In the genomic region with DNA sequence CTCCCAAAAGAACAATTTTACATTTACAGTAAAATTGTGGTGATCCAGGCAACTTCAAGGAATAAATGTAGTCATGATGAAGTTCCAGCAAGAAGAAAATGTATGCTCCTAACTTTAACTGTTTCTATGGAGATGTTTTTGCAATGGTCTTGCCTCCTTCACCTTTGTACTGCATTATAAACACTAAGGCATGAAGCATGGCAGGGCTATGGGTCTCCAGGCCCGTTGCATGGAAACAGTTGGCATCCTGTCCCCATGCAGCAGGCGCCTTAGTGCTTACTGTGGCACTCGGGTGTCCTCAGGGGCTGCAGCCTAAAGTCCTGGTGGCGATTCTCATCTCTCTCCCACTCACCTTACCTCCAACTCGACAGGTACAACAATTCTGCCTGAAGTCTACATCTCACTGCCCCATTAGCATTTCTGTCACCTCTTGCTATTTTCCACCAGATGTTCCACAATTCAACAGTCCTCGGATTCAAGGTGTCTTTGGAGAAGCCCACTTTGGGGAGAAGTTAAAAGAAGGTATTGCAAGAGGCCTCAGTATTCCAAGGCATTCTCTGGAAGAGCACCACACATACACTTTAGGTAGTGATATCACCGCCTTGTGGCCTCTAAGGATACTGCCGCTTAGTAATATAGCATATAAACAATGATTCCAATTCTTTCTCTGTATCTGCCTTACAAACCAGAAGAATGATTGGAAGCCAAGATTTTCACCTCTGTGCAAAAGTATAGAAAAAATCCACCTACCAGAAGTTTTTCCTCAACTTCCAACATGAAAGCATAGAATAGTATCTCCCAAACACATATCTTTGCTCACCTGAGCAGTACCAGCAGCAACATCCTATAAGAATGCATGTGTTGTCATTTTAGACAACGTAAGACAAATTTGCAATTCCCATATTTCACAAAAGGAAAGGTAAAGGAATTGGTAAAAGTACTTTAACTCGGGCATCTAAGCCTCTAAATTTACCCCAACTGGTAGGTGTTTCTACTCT, we compare ENCODE assay signal across 9 cellular contexts. TPM values are rescaled to one million over a fixed set of nuclear protein-coding genes. Genes with fewer than 3 reads are reported as not detected.
DNase-seq lines count a peak whose midpoint lies in the region; ATAC-seq, FAIRE-seq and TF ChIP-seq lines count a peak whose summit lies in the region.
"Had no signal": no experiment of that assay in that cellular context is flagged by ENCODE, and none has a peak within 500 bp of the region (broad histone marks: within the 10 kb centered on the region; RNA-seq: fewer than 3 reads in every experiment).

No MANE protein-coding gene starts in this region.

- peaks cover 8% of the 10 kb centered on the region for H3K4me1 Mint-ChIP-seq in activated naive CD8-positive, alpha-beta T cell treated with anti-CD3 and anti-CD28 coated beads for 36 hours

- DNase-seq in NCI-H187 (lab: John Stamatoyannopoulos, UW) (peak; percentile 33 to 38), NCI-H187 treated with DMSO at 0.1 percent for 48 hours (lab: John Stamatoyannopoulos, UW) (no peak), HEK293T (ENCODE audit: extremely low spot score) (peak; percentile 49), epithelial cell of esophagus (ENCODE audit: low read depth) (peak; percentile 60), pancreas (peak in 2 of 6 donors; percentile 21 to 30)
- DNase-seq in activated naive CD8-positive, alpha-beta T cell treated with anti-CD3 and anti-CD28 coated beads for 36 hours, result no peak

- CTCF ChIA-PET in HEK293T (lab: Yijun Ruan, JAX), result interaction anchor here (0.7 to 2.0 kb wide), 5 partner anchors 42 to 1122 kb away, joined by 3 to 13 read pairs (median 4); no protein-coding TSS in a partner anchor

- FAIRE-seq in pancreas (lab: Jason Lieb, UNC), result no peak

- no peaks in the 10 kb centered on the region for H3K79me2 ChIP-seq in OCI-LY1 (ENCODE audit: insufficient read depth, low read length)

- peaks cover 50% of the 10 kb centered on the region for H3K27me3 Mint-ChIP-seq in activated naive CD8-positive, alpha-beta T cell treated with anti-CD3 and anti-CD28 coated beads for 36 hours

- H4K20me1 ChIP-seq in OCI-LY1 (ENCODE audit: insufficient read depth, low read length), result no peaks in the 10 kb centered on the region

- ATAC-seq in pancreas (peak; percentile 54 to 71 (median 64)), GM21717 (IDR thresholded peaks at IDR 0.05; ENCODE audit: unreplicated experiment) (no peak)

- no peak overlapping the region for H3K27ac ChIP-seq in OCI-LY1 (ENCODE audit: low read depth, low read length, poor library complexity, severe bottlenecking)
- no peak overlapping the region for H3K27ac ChIP-seq in pancreas
- H3K27ac ChIP-seq: BLaER1 treated with 17β-estradiol and CSF1 and Interleukin-3, amounts not matched to agents 10 nM and 100 nM had no signal

- POLR2A ChIA-PET in HEK293T (lab: Yijun Ruan, JAX), result no interaction called here

- no peak overlapping the region for H3K9ac ChIP-seq in OCI-LY1 (ENCODE audit: low read length)
- H3K9ac ChIP-seq: BLaER1 treated with 17β-estradiol and CSF1 and Interleukin-3, amounts not matched to agents 10 nM and 100 nM had no signal

- no peak overlapping the region for H3K27ac Mint-ChIP-seq in activated naive CD8-positive, alpha-beta T cell treated with anti-CD3 and anti-CD28 coated beads for 36 hours

- no peaks in the 10 kb centered on the region for H3K36me3 Mint-ChIP-seq in activated naive CD8-positive, alpha-beta T cell treated with anti-CD3 and anti-CD28 coated beads for 36 hours

- intact Hi-C loops in pancreas (cut with DNase I), result no loop called here

- no peak overlapping the region for H3K4me3 Mint-ChIP-seq in activated naive CD8-positive, alpha-beta T cell treated with anti-CD3 and anti-CD28 coated beads for 36 hours

- H3F3A ChIP-seq in OCI-LY1 (ENCODE audit: insufficient read depth, low read length), result no peaks in the 10 kb centered on the region

- WGBS in pancreas, 2 donors, result 58 to 62% methylated on average over 10 of the region's 10 CpGs

- H3K4me2 ChIP-seq in OCI-LY1 (ENCODE audit: low read length), result no peak overlapping the region

- H3K27me3 ChIP-seq in OCI-LY1 (ENCODE audit: insufficient read depth, low read length) (no peaks in the 10 kb centered on the region), pancreas (no peaks in the 10 kb centered on the region)

- no peaks in the 10 kb centered on the region for H3K9me2 ChIP-seq in OCI-LY1 (ENCODE audit: low read depth, low read length)

- no peaks in the 10 kb centered on the region for H3K9me3 ChIP-seq in OCI-LY1 (ENCODE audit: low read length)
- H3K9me3 ChIP-seq in pancreas, result no peaks in the 10 kb centered on the region
- H3K9me3 ChIP-seq: BLaER1 treated with 17β-estradiol and CSF1 and Interleukin-3, amounts not matched to agents 10 nM and 100 nM had no signal

- H3K4me1 ChIP-seq in OCI-LY1 (ENCODE audit: insufficient read depth, low read length, severe bottlenecking), result no peaks in the 10 kb centered on the region
- peaks cover 15 to 45% (median 19%) of the 10 kb centered on the region in 3 donors for H3K4me1 ChIP-seq in pancreas

- H3K9me3 Mint-ChIP-seq in activated naive CD8-positive, alpha-beta T cell treated with anti-CD3 and anti-CD28 coated beads for 36 hours, result no peaks in the 10 kb centered on the region

- H3K4me3 ChIP-seq in OCI-LY1 (ENCODE audit: low read depth, low read length, poor library complexity, severe bottlenecking) (no peak overlapping the region), epithelial cell of esophagus (ENCODE audit: low read length) (no peak overlapping the region), pancreas (no peak overlapping the region)
- H3K4me3 ChIP-seq: BLaER1 treated with 17β-estradiol and CSF1 and Interleukin-3, amounts not matched to agents 10 nM and 100 nM had no signal

- H3K36me3 ChIP-seq in OCI-LY1 (ENCODE audit: insufficient read depth, low read length) (no peaks in the 10 kb centered on the region), pancreas (no peaks in the 10 kb centered on the region)
- H3K36me3 ChIP-seq: BLaER1 treated with 17β-estradiol and CSF1 and Interleukin-3, amounts not matched to agents 10 nM and 100 nM had no signal

- peak; percentile 54; the same call in 1 of the 2 replicates for TF ChIP-seq CTCF in OCI-LY1 (IDR thresholded peaks at IDR 0.05; ENCODE audit: low read length)
- TF ChIP-seq CTCF in epithelial cell of esophagus (IDR thresholded peaks at IDR 0.05; ENCODE audit: insufficient read depth, low read depth, low read length, missing control alignments), result peak; percentile 75
- TF ChIP-seq CTCF in pancreas (IDR thresholded peaks at IDR 0.05), result peak; percentile 14 to 54 (median 38)

- no peak overlapping the region for H2AFZ ChIP-seq in OCI-LY1 (ENCODE audit: low read length)

TF ChIP-seq in HEK293T, 16 proteins besides CTCF, POLR2A, EP300 and RAD21:
- no peak for TF ChIP-seq SUZ12 (IDR thresholded peaks at IDR 0.05)
- TF ChIP-seq TARDBP (IDR thresholded peaks at IDR 0.05), result no peak
- TF ChIP-seq FOXM1 (IDR thresholded peaks at IDR 0.05; ENCODE audit: borderline replicate concordance), result no peak
- no peak for TF ChIP-seq CTBP1 (IDR thresholded peaks at IDR 0.05; ENCODE audit: borderline replicate concordance)
- TF ChIP-seq ZNF384 (IDR thresholded peaks at IDR 0.05), result no peak
- TF ChIP-seq FOXA1 (IDR thresholded peaks at IDR 0.05), result no peak
- no peak for TF ChIP-seq L3MBTL2 (conservative IDR thresholded peaks at IDR 0.05)
- TF ChIP-seq BHLHE40 (IDR thresholded peaks at IDR 0.05; ENCODE audit: borderline replicate concordance), result no peak
- no peak for TF ChIP-seq HDGF (IDR thresholded peaks at IDR 0.05; ENCODE audit: borderline replicate concordance)
- TF ChIP-seq ARNT (IDR thresholded peaks at IDR 0.05), result no peak
- TF ChIP-seq, protein P1, sequence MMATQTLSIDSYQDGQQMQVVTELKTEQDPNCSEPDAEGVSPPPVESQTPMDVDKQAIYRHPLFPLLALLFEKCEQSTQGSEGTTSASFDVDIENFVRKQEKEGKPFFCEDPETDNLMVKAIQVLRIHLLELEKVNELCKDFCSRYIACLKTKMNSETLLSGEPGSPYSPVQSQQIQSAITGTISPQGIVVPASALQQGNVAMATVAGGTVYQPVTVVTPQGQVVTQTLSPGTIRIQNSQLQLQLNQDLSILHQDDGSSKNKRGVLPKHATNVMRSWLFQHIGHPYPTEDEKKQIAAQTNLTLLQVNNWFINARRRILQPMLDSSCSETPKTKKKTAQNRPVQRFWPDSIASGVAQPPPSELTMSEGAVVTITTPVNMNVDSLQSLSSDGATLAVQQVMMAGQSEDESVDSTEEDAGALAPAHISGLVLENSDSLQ (IDR thresholded peaks at IDR 0.05), result no peak
- no peak for TF ChIP-seq SP1 (IDR thresholded peaks at IDR 0.05)
- TF ChIP-seq LEF1 (IDR thresholded peaks at IDR 0.05; ENCODE audit: borderline replicate concordance), result no peak
- no peak for TF ChIP-seq ELF4 (IDR thresholded peaks at IDR 0.05)
TF ChIP-seq in HEK293T: peak in this region for 0.

RNA-seq across cellular contexts. Expression of a gene that starts 5.1 kb away (rescaled TPM):
- total RNA-seq in pancreas, result 10 to 100 TPM; 10.8 to 32.5 (median 21.7) TPM
- polyA plus RNA-seq in pancreas, result 1 to 10 TPM; 4.1 to 7.1 TPM
- not detected for total RNA-seq in activated naive CD8-positive, alpha-beta T cell treated with anti-CD3 and anti-CD28 coated beads for 36 hours

Comparison
In these comparisons a context has a peak if more than half of its experiments do, and no peak if none do; other contexts are left out.
1. DNase-seq: peak in NCI-H187 (2 of 2), HEK293T (single experiment) and epithelial cell of esophagus (single experiment); none in NCI-H187 treated with DMSO at 0.1 percent for 48 hours (single experiment) and activated naive CD8-positive, alpha-beta T cell treated with anti-CD3 and anti-CD28 coated beads for 36 hours (single experiment).
2. RNA of a gene that starts 5.1 kb away (total RNA-seq): 10.8 to 32.5 TPM in pancreas; not detected in activated naive CD8-positive, alpha-beta T cell treated with anti-CD3 and anti-CD28 coated beads for 36 hours; every median in the first group is over 10 times any median in the second.
3. Peak in every context shown above with its lines, with median percentiles within 50 percentile points of each other: CTCF ChIP-seq.